ENCODE assay signal across 8 cellular contexts in the genomic region with DNA sequence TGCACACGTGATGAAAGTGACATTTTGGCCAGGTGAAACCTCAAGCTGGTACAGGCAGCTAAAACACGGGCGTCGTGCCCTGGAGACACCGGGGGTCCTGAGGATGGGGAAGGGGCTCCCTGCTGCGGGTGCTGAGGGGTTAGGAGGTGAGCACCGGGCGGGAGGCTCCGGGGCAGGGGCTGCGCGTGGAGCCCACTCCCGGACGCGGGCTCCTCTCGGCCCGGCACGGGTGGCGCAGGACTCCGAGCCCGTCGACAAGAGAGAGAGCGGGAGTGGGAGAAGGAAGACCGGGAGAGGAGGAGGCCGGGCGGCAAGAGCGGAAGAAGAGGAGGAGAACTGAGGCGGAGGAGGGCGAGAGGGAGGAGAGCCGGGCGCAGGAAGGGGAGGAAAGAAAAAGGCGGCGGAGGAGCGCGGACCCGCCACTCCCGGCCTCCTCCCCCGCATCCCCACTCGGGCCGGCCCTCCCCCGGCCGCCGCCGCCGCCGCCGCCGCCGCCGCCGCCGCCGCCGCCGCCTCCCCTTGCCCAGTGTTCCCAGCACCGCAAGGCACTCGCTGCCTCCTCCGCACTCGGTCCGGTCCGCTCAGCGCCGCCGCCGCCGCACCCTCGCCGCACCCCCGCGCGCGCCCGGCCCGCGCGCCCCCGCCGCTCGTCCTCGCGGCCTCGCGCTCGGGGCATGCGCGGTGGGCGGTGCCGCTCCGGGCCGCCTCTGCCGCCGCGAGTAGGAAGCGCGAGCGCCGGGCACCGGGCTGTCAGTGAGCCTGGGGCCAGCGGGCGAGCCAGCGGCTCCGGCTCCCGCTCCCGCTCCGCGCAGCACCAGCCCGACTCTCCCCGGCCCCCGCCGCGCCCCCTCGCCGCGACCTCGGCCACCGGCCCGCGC. TPM values are rescaled to one million over a fixed set of nuclear protein-coding genes. Genes with fewer than 3 reads are reported as not detected.
DNase-seq lines count a peak whose midpoint lies in the region; TF ChIP-seq lines count a peak whose summit lies in the region.

Gene PRKCA, plus strand, starts transcription at position 750 of the 878 bp plus-strand sequence.

- peak in 1 of 3 donors; percentile 60 for TF ChIP-seq POLR2A in spleen (IDR thresholded peaks at IDR 0.05)

- H3K27me3 ChIP-seq in spleen (replicated peaks in 1 of 7), result peaks cover 0 to 34% (median 3%) of the 10 kb centered on the region in 7 donors

- DNase-seq in GM03348 (ENCODE audit: low spot score) (peak; percentile 95), HEK293T (ENCODE audit: extremely low spot score) (peak; percentile 86), NCI-H1417 (lab: John Stamatoyannopoulos, UW) (peak; percentile 77 to 81 (median 78)), caudate nucleus (lab: John Stamatoyannopoulos, UW) (peak in 53 of 61 donors; percentile 20 to 87 (median 60)), iris pigment epithelial cell (ENCODE audit: low read depth) (peak; percentile 78), spleen (peak; percentile 93), NCI-H2107 treated with DMSO at 0.1 percent for 48 hours (lab: John Stamatoyannopoulos, UW; ENCODE audit: unreplicated experiment) (no peak)
- peak; percentile 38 for DNase-seq in activated CD4-positive, CD25-positive, alpha-beta regulatory T cell treated with anti-CD3 and anti-CD28 coated beads, Interleukin-2, amount 50 U/mL, for 16 hours (ENCODE audit: low read depth, low spot score)

- POLR2A ChIA-PET in HEK293T (lab: Yijun Ruan, JAX), result interaction anchor here (1.0 to 1.7 kb wide), 2 partner anchors 46 to 131 kb away, joined by 3 to 4 read pairs; no protein-coding TSS in a partner anchor

- no peak for TF ChIP-seq CTCF in spleen (IDR thresholded peaks at IDR 0.05 in 8 of 11, conservative IDR thresholded peaks at IDR 0.05 in 3 of 11)

- no peaks in the 10 kb centered on the region for H3K36me3 ChIP-seq in spleen

- CTCF ChIA-PET in HEK293T (lab: Yijun Ruan, JAX), result no interaction called here

- H3K4me1 ChIP-seq in spleen, result peaks cover 3 to 60% (median 35%) of the 10 kb centered on the region in 6 donors

- intact Hi-C loops in spleen (cut with DNase I; ENCODE audit: low total_unique reads), result no loop called here

- peak within 1 kb of the TSS; percentile 44 for H3K27ac ChIP-seq in caudate nucleus (ENCODE audit: low read depth, low read length)
- H3K27ac ChIP-seq in spleen, result peak within 1 kb of the TSS; percentile 53 to 87 (median 73)

- 1% methylated on average over 54 to 102 of the region's 117 CpGs for WGBS in spleen, 5 donors

- H3K9me3 ChIP-seq in spleen, result no peaks in the 10 kb centered on the region

- peak within 1 kb of the TSS; percentile 72 to 92 (median 80) for H3K4me3 ChIP-seq in spleen

TF ChIP-seq in HEK293T, 16 proteins besides CTCF, POLR2A, EP300 and RAD21:
- 0 out of 2 replicates have a peak, but pooled peaks have one; percentile 12 for TF ChIP-seq ARNT (IDR thresholded peaks at IDR 0.05)
- no peak for TF ChIP-seq FOXA1 (IDR thresholded peaks at IDR 0.05)
- TF ChIP-seq LEF1 (IDR thresholded peaks at IDR 0.05; ENCODE audit: borderline replicate concordance), result no peak
- TF ChIP-seq L3MBTL2 (conservative IDR thresholded peaks at IDR 0.05), result peak; percentile 61
- TF ChIP-seq FOXM1 (IDR thresholded peaks at IDR 0.05; ENCODE audit: borderline replicate concordance), result 0 out of 2 replicates have a peak, but pooled peaks have one; percentile 9

RNA-seq across cellular contexts. Expression of gene PRKCA, which starts in this region (rescaled TPM):
- 10 to 100 TPM; 18.4 to 59.7 (median 45.8) TPM for total RNA-seq in spleen
- 1 to 10 TPM; 1.7 to 3.2 (median 1.9) TPM for polyA plus RNA-seq in spleen
